18 cellular contexts compared by ENCODE assay signal in the genomic region with DNA sequence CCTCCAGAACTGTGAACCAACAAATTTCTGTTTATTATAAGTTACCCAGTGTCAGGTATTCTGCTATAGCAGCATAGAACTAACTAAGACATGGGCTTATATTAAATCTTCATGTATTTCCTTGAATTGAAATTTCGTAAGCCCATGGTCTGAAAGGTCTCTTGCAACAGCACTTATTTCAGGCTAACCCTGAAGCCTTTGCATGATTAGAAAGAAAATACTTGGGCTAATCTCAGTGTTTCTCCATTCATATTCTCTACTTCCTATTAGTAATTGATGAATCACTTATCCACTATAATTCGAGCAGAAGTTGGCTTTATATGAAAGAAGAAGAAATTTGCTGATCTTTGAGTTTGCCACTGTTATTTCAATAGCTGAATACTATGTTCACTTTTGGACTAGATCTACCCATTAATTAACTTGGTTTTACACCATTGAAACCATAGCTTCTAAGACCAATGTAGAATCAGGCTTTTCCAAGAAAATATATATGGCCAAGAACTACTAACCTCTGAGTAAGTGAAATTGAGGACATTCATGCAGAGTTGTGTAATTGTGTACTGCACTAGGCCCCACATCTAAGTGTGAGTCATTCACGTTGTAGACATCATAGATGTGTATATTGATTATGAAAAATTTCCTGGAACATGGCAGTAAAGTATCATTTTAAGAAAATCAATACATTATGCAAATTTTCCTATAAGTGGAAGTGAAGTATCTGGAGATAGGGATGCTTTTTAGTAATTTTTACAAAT.
DNase-seq lines count a peak whose midpoint lies in the region; FAIRE-seq and TF ChIP-seq lines count a peak whose summit lies in the region.
"Had no signal": no experiment of that assay in that cellular context is flagged by ENCODE, and none has a peak within 500 bp of the region (broad histone marks: within the 10 kb centered on the region; RNA-seq: fewer than 3 reads in every experiment).

No MANE protein-coding gene starts in this region.

- TF ChIP-seq CTCF in endothelial cell of umbilical vein (IDR thresholded peaks at IDR 0.05; ENCODE audit: extremely low read depth in 1 of 2, insufficient read depth in 1 of 2, low read depth in 1 of 2, low read length in 2 of 2) = no peak

- H3K79me2 ChIP-seq in GM23248 (ENCODE audit: insufficient read depth) (no peaks in the 10 kb centered on the region), endothelial cell of umbilical vein (ENCODE audit: control insufficient read depth, insufficient read depth, low read length) (no peaks in the 10 kb centered on the region)

- H3K27me3 ChIP-seq in GM23248 (replicated peaks; ENCODE audit: insufficient read depth) = no peaks in the 10 kb centered on the region
- H3K27me3 ChIP-seq in endothelial cell of umbilical vein (ENCODE audit: control insufficient read depth in 2 of 2, insufficient read depth in 2 of 2, low read length in 2 of 2) = no peaks in the 10 kb centered on the region
- H3K27me3 ChIP-seq: BE2C, SJCRH30 had no signal

- no peaks in the 10 kb centered on the region; the same call in 1 of the 2 replicates for H3K36me3 ChIP-seq in GM23248 (ENCODE audit: low read depth)
- no peaks in the 10 kb centered on the region for H3K36me3 ChIP-seq in endothelial cell of umbilical vein (ENCODE audit: control insufficient read depth in 2 of 2, extremely low read depth in 1 of 2, insufficient read depth in 2 of 2, low read length in 2 of 2)
- H3K36me3 ChIP-seq: BE2C, SJCRH30 had no signal

- FAIRE-seq in RCC 7860 (lab: Jason Lieb, UNC) (no peak), endothelial cell of umbilical vein (lab: Jason Lieb, UNC) (peak; percentile 46)
- FAIRE-seq: H54 had no signal

- H3K27ac ChIP-seq in GM23248 (no peak overlapping the region), endothelial cell of umbilical vein (ENCODE audit: insufficient read depth, low read depth, low read length) (peak overlapping the region; percentile 50)
- H3K27ac ChIP-seq: RWPE1, SJCRH30 had no signal

- CTCF ChIA-PET in endothelial cell of umbilical vein (lab: Charles Lee) = interaction anchor here (1.3 kb wide), 2 partner anchors 16 to 38 kb away, joined by 3 to 4 read pairs; no protein-coding TSS in a partner anchor

- POLR2A ChIA-PET in endothelial cell of umbilical vein (lab: Charles Lee) = no interaction called here

- dilution Hi-C loops in endothelial cell of umbilical vein (cut with MboI; ENCODE audit: extremely low pct_ligation_motif_present, low sequenced_read_pairs) = no loop called here

- no peak overlapping the region for H3K4me3 ChIP-seq in GM23248
- H3K4me3 ChIP-seq in endothelial cell of umbilical vein (replicated peaks in 1 of 3; ENCODE audit: insufficient read depth in 1 of 3, low read depth in 1 of 3, low read length in 3 of 3) = no peak overlapping the region
- H3K4me3 ChIP-seq: SJCRH30 had no signal

- no peak for TF ChIP-seq POLR2A in endothelial cell of umbilical vein (IDR thresholded peaks at IDR 0.05; ENCODE audit: low read depth, low read length)

- H3K9ac ChIP-seq in GM23248 = no peak overlapping the region
- no peak overlapping the region for H3K9ac ChIP-seq in endothelial cell of umbilical vein (replicated peaks; ENCODE audit: extremely low read depth, insufficient read depth, low read length)

- no peaks in the 10 kb centered on the region for H3K9me1 ChIP-seq in endothelial cell of umbilical vein (replicated peaks; ENCODE audit: control insufficient read depth, extremely low read depth, insufficient read depth, low read length)

- no TSS peak for BruUV-seq in endothelial cell of umbilical vein (replicated peaks; lab: Mats Ljungman, UMichigan)

- in situ Hi-C loops in GM23248 (cut with MboI) = no loop called here

- H4K20me1 ChIP-seq in GM23248 (ENCODE audit: insufficient read depth) (no peaks in the 10 kb centered on the region), endothelial cell of umbilical vein (replicated peaks; ENCODE audit: control insufficient read depth, extremely low read depth, insufficient read depth, low read length) (no peaks in the 10 kb centered on the region)

- H3K4me2 ChIP-seq in GM23248 (ENCODE audit: unreplicated experiment) (no peak overlapping the region), endothelial cell of umbilical vein (ENCODE audit: insufficient read depth, low read length) (peak overlapping the region; percentile 83)

- 17 to 18% methylated on average over 3 of the region's 3 CpGs for WGBS in GM23248 (ENCODE audit: low coverage in 1 of 2, low lambda C conversion rate in 2 of 2, missing lambda C conversion rate in 2 of 2), 2 experiments

- intact Hi-C loops in endothelial cell of umbilical vein (cut with micrococcal nuclease) = no loop called here

- no peaks in the 10 kb centered on the region for H3K9me2 ChIP-seq in GM23248 (ENCODE audit: insufficient read depth)

- no peaks in the 10 kb centered on the region for H3F3A ChIP-seq in GM23248 (ENCODE audit: insufficient read depth)

- DNase-seq in GM23248 (peak; percentile 52), RCC 7860 (ENCODE audit: low spot score) (peak; percentile 27), endothelial cell of umbilical vein (ENCODE audit: low read depth, low spot score) (peak; percentile 62), kidney tubule cell (ENCODE audit: low spot score) (peak; percentile 26), NCI-H1092 (lab: John Stamatoyannopoulos, UW) (no peak), NCI-H146 (lab: John Stamatoyannopoulos, UW) (no peak)
- no peak for DNase-seq in stimulated activated CD4-positive, alpha-beta T cell treated with anti-CD3 and anti-CD28 coated beads, Interleukin-2, amount 100 ng/mL, for 24 hours
- DNase-seq: BE2C; CD4-positive, alpha-beta T cell; Kasumi-1; NCI-H187 treated with DMSO at 0.1 percent for 48 hours; NCI-H345; NCI-H69; NK-92 treated with Interleukin-12 subunit alpha and Interleukin-12 subunit beta, amount 100 ng/mL, for 24 hours; OCI-M1; SJCRH30 had no signal

- no peak overlapping the region for H2AFZ ChIP-seq in GM23248
- peak overlapping the region; percentile 13 for H2AFZ ChIP-seq in endothelial cell of umbilical vein (ENCODE audit: low read depth, low read length)

- H3K4me1 ChIP-seq in GM23248 (ENCODE audit: insufficient read depth) (peaks cover 5% of the 10 kb centered on the region; the same call in 1 of the 2 replicates), endothelial cell of umbilical vein (ENCODE audit: control insufficient read depth, extremely low read depth, insufficient read depth, low read length) (peaks cover 52% of the 10 kb centered on the region)
- H3K4me1 ChIP-seq: BE2C, SJCRH30 had no signal

- H3K9me3 ChIP-seq in GM23248 (ENCODE audit: low read depth) (no peaks in the 10 kb centered on the region), endothelial cell of umbilical vein (replicated peaks; ENCODE audit: control insufficient read depth, insufficient read depth, low read length) (no peaks in the 10 kb centered on the region)
- H3K9me3 ChIP-seq: BE2C, SJCRH30 had no signal

TF ChIP-seq in endothelial cell of umbilical vein, 7 proteins besides CTCF, POLR2A, EP300 and RAD21:
- peak; percentile 73 for TF ChIP-seq FOS (IDR thresholded peaks at IDR 0.05; ENCODE audit: borderline replicate concordance, insufficient read depth, low read length)
- TF ChIP-seq JUN (IDR thresholded peaks at IDR 0.05; ENCODE audit: borderline replicate concordance, insufficient read depth, insufficient read length, low read depth) = peak; percentile 20
- TF ChIP-seq, protein P1, sequence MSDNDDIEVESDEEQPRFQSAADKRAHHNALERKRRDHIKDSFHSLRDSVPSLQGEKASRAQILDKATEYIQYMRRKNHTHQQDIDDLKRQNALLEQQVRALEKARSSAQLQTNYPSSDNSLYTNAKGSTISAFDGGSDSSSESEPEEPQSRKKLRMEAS (IDR thresholded peaks at IDR 0.05; ENCODE audit: insufficient read depth, insufficient read length) = no peak
- TF ChIP-seq POLR2AphosphoS5 (IDR thresholded peaks at IDR 0.05; ENCODE audit: insufficient read depth, low read depth, low read length) = no peak
- no peak for TF ChIP-seq MYC (IDR thresholded peaks at IDR 0.05; ENCODE audit: low read depth, low read length)
- no peak for TF ChIP-seq EZH2 (IDR thresholded peaks at IDR 0.05; ENCODE audit: borderline replicate concordance, low read depth, low read length, severe bottlenecking)
- TF ChIP-seq GATA2 (IDR thresholded peaks at IDR 0.05; ENCODE audit: insufficient read depth, insufficient read length, low read depth, low read length) = no peak

Comparison
In these comparisons a context has a peak if more than half of its experiments do, and no peak if none do; other contexts are left out.
1. DNase-seq: peak in GM23248 (single experiment), RCC 7860 (single experiment), endothelial cell of umbilical vein (single experiment) and kidney tubule cell (single experiment); none in NCI-H1092 (single experiment), NCI-H146 (single experiment) and stimulated activated CD4-positive, alpha-beta T cell treated with anti-CD3 and anti-CD28 coated beads, Interleukin-2, amount 100 ng/mL, for 24 hours (0 of 2).